In the genomic region with DNA sequence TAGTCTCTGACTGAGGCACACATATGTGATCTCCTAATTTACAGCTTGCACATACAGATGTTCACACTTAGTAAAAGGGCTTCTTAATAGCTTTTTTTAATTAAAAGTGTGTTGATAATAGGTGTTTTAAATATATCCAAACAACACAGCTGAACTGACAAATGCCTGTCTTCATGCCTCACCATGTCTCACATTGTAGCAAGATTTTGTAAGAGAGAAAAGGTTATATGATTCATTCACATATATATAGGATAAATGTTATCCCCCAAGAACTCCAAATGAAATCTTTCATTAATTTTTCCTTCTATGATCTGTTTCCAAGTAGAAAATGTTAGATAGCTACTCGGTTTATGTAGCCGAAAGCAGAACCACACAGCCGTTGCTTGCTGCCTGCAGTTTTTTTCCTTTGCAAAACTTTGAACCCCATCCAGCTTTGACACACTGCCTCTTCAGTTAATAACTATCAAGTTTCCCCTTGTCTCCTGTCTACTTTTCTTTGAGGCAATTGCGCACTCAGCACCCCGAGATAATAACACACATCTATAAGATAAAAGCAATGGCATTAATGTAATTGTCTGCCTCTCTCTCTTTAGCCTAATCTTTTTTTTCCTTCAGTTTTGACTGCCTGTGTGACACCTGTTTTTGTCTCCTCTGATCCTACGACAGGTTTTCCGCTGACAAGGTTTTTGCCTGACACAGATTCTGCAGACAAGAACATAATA, we compare ENCODE assay signal across 20 cellular contexts.
DNase-seq lines count a peak whose midpoint lies in the region; ATAC-seq, FAIRE-seq and TF ChIP-seq lines count a peak whose summit lies in the region.
"Had no signal": no experiment of that assay in that cellular context is flagged by ENCODE, and none has a peak within 500 bp of the region (broad histone marks: within the 10 kb centered on the region; RNA-seq: fewer than 3 reads in every experiment).

No MANE protein-coding gene starts in this region.

- H2AFZ ChIP-seq in H9 (ENCODE audit: low read length) (no peak overlapping the region), fibroblast of lung (ENCODE audit: low read length) (no peak overlapping the region), osteoblast (ENCODE audit: low read length) (no peak overlapping the region)

- no peak for TF ChIP-seq CTCF in H9 (conservative IDR thresholded peaks at IDR 0.05)
- TF ChIP-seq CTCF in fibroblast of lung (conservative IDR thresholded peaks at IDR 0.05 in 1 of 2, IDR thresholded peaks at IDR 0.05 in 1 of 2; ENCODE audit: low read depth in 1 of 2, low read length in 2 of 2), result no peak
- no peak for TF ChIP-seq CTCF in osteoblast (IDR thresholded peaks at IDR 0.05; ENCODE audit: extremely low read depth, low read depth, low read length)

- WGBS in H9 (ENCODE audit: extremely low coverage, insufficient read length, low lambda C conversion rate), result no CpG with 5 or more reads among the region's 7 CpGs

- no peak overlapping the region for H4K8ac ChIP-seq in H9 (replicated peaks; ENCODE audit: insufficient read length, low read depth, low read length)

- no peak overlapping the region for H4K91ac ChIP-seq in H9 (ENCODE audit: insufficient read length, low read depth, low read length)

- no peak overlapping the region for H3K4me3 Mint-ChIP-seq in H9
- H3K4me3 Mint-ChIP-seq in naive thymus-derived CD8-positive, alpha-beta T cell, result no peak overlapping the region

- no peak overlapping the region for H4K5ac ChIP-seq in H9 (ENCODE audit: insufficient read length, low read depth, low read length)

- H3K4me1 Mint-ChIP-seq in H9, result peaks cover 63 to 83% of the 10 kb centered on the region in 2 experiments
- no peaks in the 10 kb centered on the region for H3K4me1 Mint-ChIP-seq in naive thymus-derived CD8-positive, alpha-beta T cell

- DNase-seq in H9 (no peak), NCI-H526 (lab: John Stamatoyannopoulos, UW) (peak; percentile 18 to 41), fibroblast of lung (ENCODE audit: low read depth in 2 of 2) (peak in 1 of 2 donors; percentile 67), osteoblast (ENCODE audit: insufficient read length, low spot score, missing footprints) (no peak), frontal cortex (ENCODE audit: low spot score in 2 of 2) (no peak)
- no peak for DNase-seq in naive thymus-derived CD8-positive, alpha-beta T cell
- DNase-seq: activated effector memory CD4-positive, alpha-beta T cell treated with Interleukin-2 at 50 U/mL for 16 hours; DMS79 treated with DMSO at 0.1 percent for 48 hours; dorsolateral prefrontal cortex; MM.1S; NCI-H524 treated with DMSO at 0.1 percent for 48 hours; SIG-M5; stimulated activated CD4-positive, alpha-beta T cell treated with anti-CD3 and anti-CD28 coated beads, Interleukin-4, amount 100 ng/mL, for 24 hours; upper lobe of right lung had no signal

- no peaks in the 10 kb centered on the region for H3K79me1 ChIP-seq in H9 (ENCODE audit: insufficient read depth, low read depth, low read length, poor library complexity, severe bottlenecking)

- H2BK5ac ChIP-seq in H9 (ENCODE audit: insufficient read length, low read length), result no peak overlapping the region

- H2BK12ac ChIP-seq in H9 (ENCODE audit: insufficient read length, low read depth, low read length), result no peak overlapping the region

- H3K9ac ChIP-seq in H9 (ENCODE audit: extremely low read depth, insufficient read length, low read length), result no peak overlapping the region
- no peak overlapping the region for H3K9ac ChIP-seq in fibroblast of lung (ENCODE audit: insufficient read depth, low read length)

- no peaks in the 10 kb centered on the region for H3K23me2 ChIP-seq in H9 (ENCODE audit: insufficient read length, low read depth, low read length, poor library complexity, severe bottlenecking)

- H3K4me2 ChIP-seq in H9 (ENCODE audit: insufficient read depth, insufficient read length, low read length) (no peak overlapping the region), fibroblast of lung (ENCODE audit: extremely low read depth, insufficient read depth, low read length) (peak overlapping the region; percentile 20), osteoblast (ENCODE audit: insufficient read depth, low read length) (peak overlapping the region; percentile 3)

- H3K9me3 Mint-ChIP-seq in H9, result no peaks in the 10 kb centered on the region
- peaks cover 0 to 6% (median 0%) of the 10 kb centered on the region in 9 donors for H3K9me3 Mint-ChIP-seq in naive thymus-derived CD8-positive, alpha-beta T cell

- no peak overlapping the region for H3K18ac ChIP-seq in H9 (ENCODE audit: insufficient read length, low read depth, low read length)

- no peak overlapping the region for H3K4ac ChIP-seq in H9 (ENCODE audit: low read depth, low read length)

- POLR2A ChIA-PET in naive thymus-derived CD8-positive, alpha-beta T cell (lab: Charles Lee), result no interaction called here

- H3K27ac ChIP-seq in H9 (ENCODE audit: insufficient read length, low read depth, low read length), result no peak overlapping the region
- no peak overlapping the region for H3K27ac ChIP-seq in fibroblast of lung (ENCODE audit: insufficient read depth, low read length)
- no peak overlapping the region for H3K27ac ChIP-seq in osteoblast (ENCODE audit: low read depth, low read length)
- H3K27ac ChIP-seq: ascending aorta, dorsolateral prefrontal cortex, foreskin keratinocyte, upper lobe of right lung had no signal

- H2BK120ac ChIP-seq in H9 (ENCODE audit: low read depth, low read length, poor library complexity, severe bottlenecking), result no peak overlapping the region

- H2BK15ac ChIP-seq in H9 (ENCODE audit: low read depth, low read length), result no peak overlapping the region

- H2AK5ac ChIP-seq in H9 (ENCODE audit: insufficient read length, low read length), result no peak overlapping the region

- no peaks in the 10 kb centered on the region for H3K27me3 ChIP-seq in H9 (ENCODE audit: insufficient read depth, low read length)
- H3K27me3 ChIP-seq in fibroblast of lung (ENCODE audit: control insufficient read depth, insufficient read depth, low read length), result no peaks in the 10 kb centered on the region
- H3K27me3 ChIP-seq in osteoblast (ENCODE audit: insufficient read depth, low read length), result no peaks in the 10 kb centered on the region
- H3K27me3 ChIP-seq: ascending aorta, foreskin keratinocyte, upper lobe of right lung had no signal

- peak overlapping the region; percentile 9 to 98 (median 21); a peak in 4 of 7 replicates for H3K27ac Mint-ChIP-seq in H9
- no peak overlapping the region for H3K27ac Mint-ChIP-seq in naive thymus-derived CD8-positive, alpha-beta T cell

- H4K20me1 ChIP-seq in H9 (ENCODE audit: control insufficient read depth, insufficient read depth, insufficient read length) (no peaks in the 10 kb centered on the region), fibroblast of lung (ENCODE audit: control insufficient read depth, extremely low read depth, insufficient read depth, low read length) (no peaks in the 10 kb centered on the region), osteoblast (ENCODE audit: insufficient read depth, low read length) (no peaks in the 10 kb centered on the region)

- no peak overlapping the region for H3K23ac ChIP-seq in H9 (ENCODE audit: insufficient read length, low read depth, low read length)

- 0 out of 2 replicates have a peak, but pooled peaks cover 2% of the 10 kb centered on the region for H3K79me2 ChIP-seq in H9 (ENCODE audit: insufficient read depth, low read length)
- no peaks in the 10 kb centered on the region for H3K79me2 ChIP-seq in fibroblast of lung (ENCODE audit: control insufficient read depth, insufficient read depth, low read length)
- H3K79me2 ChIP-seq in osteoblast (ENCODE audit: insufficient read depth, low read length), result peaks cover 23% of the 10 kb centered on the region

- H3K9me3 ChIP-seq in H9 (ENCODE audit: control insufficient read depth, low read depth, low read length) (no peaks in the 10 kb centered on the region), fibroblast of lung (ENCODE audit: control insufficient read depth, insufficient read depth, low read depth, low read length) (no peaks in the 10 kb centered on the region), osteoblast (ENCODE audit: low read depth, low read length) (no peaks in the 10 kb centered on the region)
- H3K9me3 ChIP-seq: ascending aorta, upper lobe of right lung had no signal

- no peaks in the 10 kb centered on the region for H3K27me3 Mint-ChIP-seq in H9 (ENCODE audit: low read depth)
- H3K27me3 Mint-ChIP-seq in naive thymus-derived CD8-positive, alpha-beta T cell, result peaks cover 0 to 18% (median 4%) of the 10 kb centered on the region in 5 donors

- peaks cover 6% of the 10 kb centered on the region for H3K4me1 ChIP-seq in H9 (ENCODE audit: insufficient read depth, low read length)
- H3K4me1 ChIP-seq in fibroblast of lung (ENCODE audit: control insufficient read depth, extremely low read depth, insufficient read depth, low read length), result peaks cover 11% of the 10 kb centered on the region
- H3K4me1 ChIP-seq in osteoblast (ENCODE audit: insufficient read depth, low read length), result peaks cover 15% of the 10 kb centered on the region
- H3K4me1 ChIP-seq: foreskin keratinocyte had no signal

- H3K56ac ChIP-seq in H9 (ENCODE audit: insufficient read length, low read depth, low read length), result no peak overlapping the region

- H3K36me3 Mint-ChIP-seq in H9 (ENCODE audit: insufficient read depth in 1 of 3, low read depth in 3 of 3), result no peaks in the 10 kb centered on the region
- no peaks in the 10 kb centered on the region for H3K36me3 Mint-ChIP-seq in naive thymus-derived CD8-positive, alpha-beta T cell

- FAIRE-seq in frontal cortex (lab: Jason Lieb, UNC), result no peak
- FAIRE-seq: keratinocyte, TTC549 had no signal

- H3K4me3 ChIP-seq in fibroblast of lung (replicated peaks in 1 of 4; ENCODE audit: control extremely low read depth in 1 of 4, insufficient read depth in 1 of 4, low read depth in 3 of 4, low read length in 4 of 4) (peak overlapping the region in 1 of 4 experiments; percentile 34), osteoblast (ENCODE audit: insufficient read depth, low read length) (no peak overlapping the region)
- H3K4me3 ChIP-seq: ascending aorta, dorsolateral prefrontal cortex, upper lobe of right lung had no signal

- H3T11ph ChIP-seq in H9 (ENCODE audit: low read length), result no peak overlapping the region

- H3K14ac ChIP-seq in H9 (ENCODE audit: insufficient read depth, low read length), result no peak overlapping the region

- ATAC-seq in naive thymus-derived CD8-positive, alpha-beta T cell, result no peak
- ATAC-seq in GM21825 (IDR thresholded peaks at IDR 0.05; ENCODE audit: unreplicated experiment), result no peak
- ATAC-seq in GM19328 (IDR thresholded peaks at IDR 0.05; ENCODE audit: unreplicated experiment), result no peak
- ATAC-seq: foreskin keratinocyte, upper lobe of right lung had no signal

- no peak overlapping the region for H2BK20ac ChIP-seq in H9 (ENCODE audit: low read depth, low read length, poor library complexity, severe bottlenecking)

- no peaks in the 10 kb centered on the region for H3K36me3 ChIP-seq in fibroblast of lung (ENCODE audit: control insufficient read depth, insufficient read depth, low read length)
- H3K36me3 ChIP-seq in osteoblast (ENCODE audit: insufficient read depth, low read length), result no peaks in the 10 kb centered on the region
- H3K36me3 ChIP-seq: ascending aorta, upper lobe of right lung had no signal

Comparison
In these comparisons a context has a peak if more than half of its experiments do, and no peak if none do; other contexts are left out.
1. DNase-seq: peak in NCI-H526 (2 of 2); none in H9 (single experiment), osteoblast (single experiment), frontal cortex (0 of 2) and naive thymus-derived CD8-positive, alpha-beta T cell (0 of 10).
2. H3K27ac Mint-ChIP-seq: peak in H9 (3 of 3); none in naive thymus-derived CD8-positive, alpha-beta T cell (0 of 10).